ENCODE assay signal across 8 cellular contexts in genomic region chrX:129843459-129844306, GRCh38.
DNase-seq lines count a peak whose midpoint lies in the region; ATAC-seq lines count a peak whose summit lies in the region.

Gene ZDHHC9, minus strand, starts transcription at chrX:129843886. Its CDS starts 1,941 bp downstream, at chrX:129841945.

- ATAC-seq in GM18508 (IDR thresholded peaks at IDR 0.05; ENCODE audit: insufficient read depth, unreplicated experiment) (peak; percentile 84), HG02981 (IDR thresholded peaks at IDR 0.05; ENCODE audit: unreplicated experiment) (peak; percentile 99)

- DNase-seq in NCI-H2029 treated with DMSO at 0.1 percent for 48 hours (lab: John Stamatoyannopoulos, UW) (peak; percentile 60), T1000 (lab: John Stamatoyannopoulos, UW) (peak; percentile 56), astrocyte of the hippocampus (ENCODE audit: low read depth, low spot score) (peak; percentile 93), hippocampal formation (lab: John Stamatoyannopoulos, UW) (peak; percentile 80 to 83), retina (peak; percentile 94), cortex of kidney (lab: John Stamatoyannopoulos, UW) (no peak)
